6 cellular contexts compared by ENCODE assay signal in the genomic region with DNA sequence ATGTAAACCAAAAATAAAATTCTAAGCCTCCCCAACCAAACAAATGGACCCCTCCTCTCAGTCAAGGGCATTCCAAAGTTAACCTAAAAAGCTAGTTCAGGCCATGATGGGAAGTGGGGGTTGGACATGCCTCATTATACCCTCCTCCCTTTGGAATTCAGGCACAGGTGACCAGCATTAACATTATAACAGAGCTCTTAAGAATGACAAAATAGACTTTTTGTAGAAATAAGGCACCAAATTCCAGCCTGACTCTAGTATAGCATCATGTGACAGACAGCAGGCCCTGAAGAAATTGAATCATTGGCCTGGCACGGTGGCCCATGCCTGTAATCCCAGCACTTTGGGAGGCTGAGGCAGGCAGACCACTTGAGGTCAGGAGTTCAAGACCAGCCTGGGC. TPM values are rescaled to one million over a fixed set of nuclear protein-coding genes. Genes with fewer than 3 reads are reported as not detected.
DNase-seq lines count a peak whose midpoint lies in the region; ATAC-seq and TF ChIP-seq lines count a peak whose summit lies in the region.
"Not testable (repeated sequence)": the region's sequence is repeated elsewhere in the genome, so short reads cannot be mapped to it uniquely, and the experiment has no call there.

No MANE protein-coding gene starts in this region.

- H3K4me3 ChIP-seq in HUES48 (ENCODE audit: low read depth, low read length) (peak overlapping the region; percentile 17; the same call in 1 of the 2 replicates), endodermal cell (ENCODE audit: low read length) (peak overlapping the region; percentile 67)
- H3K4me3 ChIP-seq in HUES64 (ENCODE audit: low read length); mesendoderm (ENCODE audit: low read length): not testable (repeated sequence)

- not testable (repeated sequence) for H3K27me3 ChIP-seq in H9 (ENCODE audit: insufficient read depth, low read length); HUES48 (ENCODE audit: control insufficient read depth, insufficient read depth, low read length); HUES64 (ENCODE audit: insufficient read depth, low read length); endodermal cell (ENCODE audit: control insufficient read depth, insufficient read depth, low read length, poor library complexity, severe bottlenecking); mesendoderm (ENCODE audit: insufficient read depth, low read length, poor library complexity)

- not testable (repeated sequence) for H2AFZ ChIP-seq in H9 (ENCODE audit: low read length)

- CTCF ChIA-PET in WTC11 (lab: Charles Lee) = not testable (repeated sequence)

- H3K4me2 ChIP-seq in H9 (ENCODE audit: insufficient read depth, insufficient read length, low read length); mesendoderm (ENCODE audit: low read length): not testable (repeated sequence)

- not testable (repeated sequence) for H3K23ac ChIP-seq in H9 (ENCODE audit: insufficient read length, low read depth, low read length); mesendoderm (ENCODE audit: low read length)

- H3K9me3 ChIP-seq in H9 (ENCODE audit: control insufficient read depth, low read depth, low read length); HUES64 (ENCODE audit: insufficient read depth, low read depth, low read length): not testable (repeated sequence)
- H3K9me3 ChIP-seq in HUES48 (ENCODE audit: control insufficient read depth, insufficient read depth, low read length) (peaks cover 12% of the 10 kb centered on the region), endodermal cell (ENCODE audit: control insufficient read depth, low read length) (peaks cover 26% of the 10 kb centered on the region)

- no CpG with 5 or more reads among the region's 1 CpG for WGBS in H9 (ENCODE audit: extremely low coverage, insufficient read length, low lambda C conversion rate)
- WGBS in HUES64 = 69% methylated on average over 1 of the region's 1 CpG
- WGBS in endodermal cell (ENCODE audit: insufficient coverage in 1 of 2, insufficient read length in 1 of 2), 2 experiments = 62 to 75% methylated on average over 1 of the region's 1 CpG
- WGBS in mesendoderm (ENCODE audit: extremely low coverage, insufficient coverage, low lambda C conversion rate) = no CpG with 5 or more reads among the region's 1 CpG

- H3K4ac ChIP-seq in H9 (ENCODE audit: low read depth, low read length) = not testable (repeated sequence)
- peak overlapping the region; percentile 79 for H3K4ac ChIP-seq in mesendoderm (ENCODE audit: low read depth, low read length)

- ATAC-seq in WTC11 = peak; percentile 60

- H3K27ac ChIP-seq in H9 (ENCODE audit: insufficient read length, low read depth, low read length); HUES48 (ENCODE audit: low read depth, low read length); endodermal cell (ENCODE audit: low read depth, low read length); mesendoderm (ENCODE audit: low read depth, low read length): not testable (repeated sequence)
- peak overlapping the region; percentile 9; the same call in 1 of the 2 replicates for H3K27ac ChIP-seq in HUES64 (ENCODE audit: low read depth, low read length)

- not testable (repeated sequence) for H3K18ac ChIP-seq in H9 (ENCODE audit: insufficient read length, low read depth, low read length)
- H3K18ac ChIP-seq in mesendoderm (ENCODE audit: low read length) = peak overlapping the region; percentile 39

- H3K23me2 ChIP-seq in H9 (ENCODE audit: insufficient read length, low read depth, low read length, poor library complexity, severe bottlenecking) = not testable (repeated sequence)

- H3K27ac Mint-ChIP-seq in H9 = 0 out of 7 replicates have a peak overlapping the region, but pooled peaks of 2 of the 3 experiments have one; percentile 10 to 25
- H3K27ac Mint-ChIP-seq in WTC11, endodermal cell: not testable (repeated sequence)

- not testable (repeated sequence) for H4K8ac ChIP-seq in H9 (replicated peaks; ENCODE audit: insufficient read length, low read depth, low read length); mesendoderm (ENCODE audit: low read depth, low read length)

- not testable (repeated sequence) for H4K91ac ChIP-seq in H9 (ENCODE audit: insufficient read length, low read depth, low read length)

- H4K20me1 ChIP-seq in H9 (ENCODE audit: control insufficient read depth, insufficient read depth, insufficient read length) = not testable (repeated sequence)

- POLR2A ChIA-PET in WTC11 (lab: Charles Lee) = not testable (repeated sequence)

- not testable (repeated sequence) for H3K79me2 ChIP-seq in H9 (ENCODE audit: insufficient read depth, low read length); mesendoderm (ENCODE audit: control insufficient read depth, insufficient read depth, low read length)

- H2BK120ac ChIP-seq in H9 (ENCODE audit: low read depth, low read length, poor library complexity, severe bottlenecking) = not testable (repeated sequence)
- peak overlapping the region; percentile 74 for H2BK120ac ChIP-seq in mesendoderm (ENCODE audit: low read depth, low read length)

- H3K14ac ChIP-seq in H9 (ENCODE audit: insufficient read depth, low read length) = not testable (repeated sequence)

- H3K4me1 ChIP-seq in H9 (ENCODE audit: insufficient read depth, low read length); endodermal cell (ENCODE audit: control insufficient read depth, insufficient read depth, low read length); mesendoderm (ENCODE audit: control insufficient read depth, low read depth, low read length): not testable (repeated sequence)
- H3K4me1 ChIP-seq in HUES48 (ENCODE audit: control insufficient read depth, insufficient read depth, low read length) (peaks cover 16% of the 10 kb centered on the region; the same call in 1 of the 2 replicates), HUES64 (ENCODE audit: insufficient read depth, low read length) (peaks cover 17% of the 10 kb centered on the region; the same call in 1 of the 2 replicates)

- H3K79me1 ChIP-seq in H9 (ENCODE audit: insufficient read depth, low read depth, low read length, poor library complexity, severe bottlenecking); mesendoderm (ENCODE audit: low read length): not testable (repeated sequence)

- TF ChIP-seq CTCF in H9 (conservative IDR thresholded peaks at IDR 0.05); WTC11 (IDR thresholded peaks at IDR 0.05); endodermal cell (conservative IDR thresholded peaks at IDR 0.05): not testable (repeated sequence)

- H3K4me1 Mint-ChIP-seq in H9 (peaks cover 28 to 29% of the 10 kb centered on the region in 2 experiments), WTC11 (peaks cover 26% of the 10 kb centered on the region), endodermal cell (peaks cover 35% of the 10 kb centered on the region)

- not testable (repeated sequence) for H2BK15ac ChIP-seq in H9 (ENCODE audit: low read depth, low read length); mesendoderm (replicated peaks; ENCODE audit: low read depth)

- peaks cover 4 to 23% (median 16%) of the 10 kb centered on the region in 3 experiments; a peak in 5 of 7 replicates for H3K36me3 Mint-ChIP-seq in H9 (ENCODE audit: insufficient read depth in 1 of 3, low read depth in 3 of 3)
- H3K36me3 Mint-ChIP-seq in WTC11 = peaks cover 15% of the 10 kb centered on the region
- not testable (repeated sequence) for H3K36me3 Mint-ChIP-seq in endodermal cell (ENCODE audit: low read depth)

- not testable (repeated sequence) for DNase-seq in H9; WTC11 (ENCODE audit: low spot score); endodermal cell; mesendoderm

- not testable (repeated sequence) for H3K9ac ChIP-seq in H9 (ENCODE audit: extremely low read depth, insufficient read length, low read length); HUES48 (ENCODE audit: low read depth, low read length); HUES64 (ENCODE audit: low read depth, low read length); endodermal cell (ENCODE audit: extremely low read depth, low read length, poor library complexity, severe bottlenecking); mesendoderm (ENCODE audit: low read length)

- H3K9me3 Mint-ChIP-seq in H9 (peaks cover 18 to 23% of the 10 kb centered on the region in 2 experiments), WTC11 (peaks cover 33% of the 10 kb centered on the region), endodermal cell (peaks cover 19% of the 10 kb centered on the region)

- not testable (repeated sequence) for H3K36me3 ChIP-seq in HUES48 (ENCODE audit: control insufficient read depth, insufficient read depth, low read length); HUES64 (ENCODE audit: insufficient read depth, low read length); endodermal cell (ENCODE audit: control insufficient read depth, insufficient read depth, low read length); mesendoderm (ENCODE audit: control insufficient read depth, insufficient read depth, low read length)

- not testable (repeated sequence) for H4K5ac ChIP-seq in H9 (ENCODE audit: insufficient read length, low read depth, low read length); mesendoderm (ENCODE audit: low read length)

- H3K27me3 Mint-ChIP-seq in H9 (ENCODE audit: low read depth); WTC11 (ENCODE audit: low read depth); endodermal cell (ENCODE audit: insufficient read depth): not testable (repeated sequence)

- H2BK12ac ChIP-seq in H9 (ENCODE audit: insufficient read length, low read depth, low read length) = not testable (repeated sequence)

- H3K4me3 Mint-ChIP-seq in H9, WTC11, endodermal cell: not testable (repeated sequence)

- H3T11ph ChIP-seq in H9 (ENCODE audit: low read length) = not testable (repeated sequence)

- H2AK5ac ChIP-seq in H9 (ENCODE audit: insufficient read length, low read length); mesendoderm (ENCODE audit: low read length): not testable (repeated sequence)

- not testable (repeated sequence) for H2BK5ac ChIP-seq in H9 (ENCODE audit: insufficient read length, low read length); mesendoderm (ENCODE audit: low read length)

- H2BK20ac ChIP-seq in H9 (ENCODE audit: low read depth, low read length, poor library complexity, severe bottlenecking) = not testable (repeated sequence)

- H3K56ac ChIP-seq in H9 (ENCODE audit: insufficient read length, low read depth, low read length); mesendoderm (ENCODE audit: low read length): not testable (repeated sequence)

RNA-seq across cellular contexts. Expression of a gene that starts 23.1 kb away (rescaled TPM):
- total RNA-seq in H9 (2021) = 46.2 and 48.3 TPM in 2 replicates
- polyA plus RNA-seq in HUES64 (2013, experiment 1 of 2) = 30.7 TPM
- polyA plus RNA-seq in HUES64 (2013, experiment 2 of 2) = 31.0 TPM
- 48.7 to 56.8 TPM (median 48.9 TPM) in 3 replicates for total RNA-seq in WTC11 (2021)
- 10 to 100 TPM; 31.1 to 32.7 TPM for total RNA-seq in endodermal cell
- 30.5 TPM for polyA plus RNA-seq in endodermal cell (2013, experiment 1 of 2)
- 27.7 TPM for polyA plus RNA-seq in endodermal cell (2013, experiment 2 of 2)
- polyA plus RNA-seq in mesendoderm (2013, experiment 1 of 2) = 95.9 TPM
- polyA plus RNA-seq in mesendoderm (2013, experiment 2 of 2) = 93.1 TPM

RNA-seq across cellular contexts. Expression of a gene that starts 48.2 kb away (rescaled TPM):
- total RNA-seq in H9 (2021) (3.1 and 4.0 TPM in 2 replicates), WTC11 (2021) (8.1 to 11.2 TPM (median 9.2 TPM) in 3 replicates), endodermal cell (1 to 10 TPM; 4.8 to 6.4 TPM)
- polyA plus RNA-seq in HUES64 (2013, experiment 1 of 2) = 1.00 TPM
- polyA plus RNA-seq in HUES64 (2013, experiment 2 of 2) = 0.70 TPM
- 0.78 TPM for polyA plus RNA-seq in endodermal cell (2013, experiment 1 of 2)
- polyA plus RNA-seq in endodermal cell (2013, experiment 2 of 2) = 0.99 TPM
- polyA plus RNA-seq in mesendoderm (2013, experiment 1 of 2) = 1.1 TPM
- 0.97 TPM for polyA plus RNA-seq in mesendoderm (2013, experiment 2 of 2)
